ENCODE assay signal across 9 cellular contexts in genomic region chr22:20155330-20156041, GRCh38. TPM values are rescaled to one million over a fixed set of nuclear protein-coding genes. Genes with fewer than 3 reads are reported as not detected.
DNase-seq lines count a peak whose midpoint lies in the region; ATAC-seq and TF ChIP-seq lines count a peak whose summit lies in the region.
"Had no signal": no experiment of that assay in that cellular context is flagged by ENCODE, and none has a peak within 500 bp of the region (broad histone marks: within the 10 kb centered on the region; RNA-seq: fewer than 3 reads in every experiment).

No MANE protein-coding gene starts in this region.

- intact Hi-C loops in thyroid gland (cut with DNase I): loop anchor here (2.0 to 5.0 kb wide), 2 partner anchors 112 to 129 kb away; partner anchors contain the start of gene RTN4R

- H4K20me1 ChIP-seq in osteoblast (ENCODE audit: insufficient read depth, low read length): peaks cover 10% of the 10 kb centered on the region

- H3K36me3 ChIP-seq in osteoblast (ENCODE audit: insufficient read depth, low read length) (no peaks in the 10 kb centered on the region), thyroid gland (no peaks in the 10 kb centered on the region)
- H3K36me3 ChIP-seq: cardiac muscle cell had no signal

- H3K27me3 ChIP-seq in osteoblast (ENCODE audit: insufficient read depth, low read length): no peaks in the 10 kb centered on the region
- H3K27me3 ChIP-seq in thyroid gland: no peaks in the 10 kb centered on the region
- H3K27me3 ChIP-seq: cardiac muscle cell had no signal

- peaks cover 3% of the 10 kb centered on the region for H3K4me1 ChIP-seq in osteoblast (ENCODE audit: insufficient read depth, low read length)
- H3K4me1 ChIP-seq in thyroid gland: peaks cover 0 to 4% of the 10 kb centered on the region in 2 donors

- peak overlapping the region; percentile 68 for H3K4me2 ChIP-seq in osteoblast (ENCODE audit: insufficient read depth, low read length)

- H3K79me2 ChIP-seq in osteoblast (ENCODE audit: insufficient read depth, low read length): no peaks in the 10 kb centered on the region

- ATAC-seq in GM19035 (IDR thresholded peaks at IDR 0.05; ENCODE audit: unreplicated experiment): no peak
- no peak for ATAC-seq in HG03039 (IDR thresholded peaks at IDR 0.05; ENCODE audit: unreplicated experiment)

- no peak overlapping the region for H3K27ac ChIP-seq in osteoblast (ENCODE audit: low read depth, low read length)
- H3K27ac ChIP-seq in thyroid gland: no peak overlapping the region
- H3K27ac ChIP-seq: cardiac muscle cell had no signal

- H3K4me3 ChIP-seq in osteoblast (ENCODE audit: insufficient read depth, low read length): peak overlapping the region; percentile 69
- H3K4me3 ChIP-seq in thyroid gland (replicated peaks in 1 of 3): no peak overlapping the region
- H3K4me3 ChIP-seq: cardiac muscle cell had no signal

- 72 to 76% methylated on average over 10 to 25 of the region's 30 CpGs for WGBS in thyroid gland, 2 donors

- TF ChIP-seq CTCF in osteoblast (IDR thresholded peaks at IDR 0.05; ENCODE audit: extremely low read depth, low read depth, low read length) (no peak), thyroid gland (IDR thresholded peaks at IDR 0.05) (no peak)

- no peak overlapping the region for H2AFZ ChIP-seq in osteoblast (ENCODE audit: low read length)

- no peaks in the 10 kb centered on the region for H3K9me3 ChIP-seq in osteoblast (ENCODE audit: low read depth, low read length)
- no peaks in the 10 kb centered on the region for H3K9me3 ChIP-seq in thyroid gland

- no peak for TF ChIP-seq POLR2A in thyroid gland (IDR thresholded peaks at IDR 0.05)

- peak; percentile 63 for DNase-seq in H4 (ENCODE audit: low spot score)
- DNase-seq in NCI-H510A (lab: John Stamatoyannopoulos, UW): peak; percentile 77
- DNase-seq in dermis blood vessel endothelial cell: peak; percentile 87
- DNase-seq in osteoblast (ENCODE audit: insufficient read length, low spot score, missing footprints): peak; percentile 99
- no peak for DNase-seq in islet precursor cell
- no peak for DNase-seq in thyroid gland

RNA-seq across cellular contexts. Expression of gene CCDC188, which starts 4.6 kb away (rescaled TPM):
- total RNA-seq in H4 (2014; rRNA removed; shearing (Covaris generic)): not detected in 2 replicates
- total RNA-seq in dermis blood vessel endothelial cell: 9.4 and 11.1 TPM in 2 replicates
- 0.36 and 0.59 TPM in 2 replicates for total RNA-seq in osteoblast
- total RNA-seq in thyroid gland: 1 to 10 TPM in 1 of 4 donors, under 1 TPM in 1, not detected in 2; 0.39 to 2.1 TPM
- total RNA-seq: cardiac muscle cell had no signal

RNA-seq across cellular contexts. Expression of gene ZDHHC8, which starts 23.9 kb away (rescaled TPM):
- 4.3 and 6.9 TPM in 2 replicates for total RNA-seq in H4 (2014; rRNA removed; shearing (Covaris generic))
- total RNA-seq in dermis blood vessel endothelial cell (9.0 and 20.4 TPM in 2 replicates), osteoblast (9.8 and 11.8 TPM in 2 replicates), thyroid gland (10 to 100 TPM; 13.4 to 22.4 (median 18.9) TPM)

RNA-seq across cellular contexts. Expression of gene TRMT2A, which starts 38.5 kb away (rescaled TPM):
- total RNA-seq in H4 (2014; rRNA removed; shearing (Covaris generic)): 12.2 and 16.6 TPM in 2 replicates
- total RNA-seq in dermis blood vessel endothelial cell (39.9 and 48.8 TPM in 2 replicates), osteoblast (35.9 and 43.8 TPM in 2 replicates), thyroid gland (10 to 100 TPM; 36.9 to 65.5 (median 53.3) TPM)

RNA-seq across cellular contexts. Expression of gene RANBP1, which starts 39.6 kb away (rescaled TPM):
- 623 and 731 TPM in 2 replicates for total RNA-seq in H4 (2014; rRNA removed; shearing (Covaris generic))
- total RNA-seq in dermis blood vessel endothelial cell: 239 and 338 TPM in 2 replicates
- total RNA-seq in osteoblast: 78.4 and 85.8 TPM in 2 replicates
- total RNA-seq in thyroid gland: 100 to 1,000 TPM; 125 to 232 (median 173) TPM

Comparison
In these comparisons a context has a peak if more than half of its experiments do, and no peak if none do; other contexts are left out.
1. DNase-seq: peak in H4 (single experiment), NCI-H510A (single experiment), dermis blood vessel endothelial cell (single experiment) and osteoblast (single experiment); none in islet precursor cell (single experiment) and thyroid gland (0 of 2).